In the genomic region with DNA sequence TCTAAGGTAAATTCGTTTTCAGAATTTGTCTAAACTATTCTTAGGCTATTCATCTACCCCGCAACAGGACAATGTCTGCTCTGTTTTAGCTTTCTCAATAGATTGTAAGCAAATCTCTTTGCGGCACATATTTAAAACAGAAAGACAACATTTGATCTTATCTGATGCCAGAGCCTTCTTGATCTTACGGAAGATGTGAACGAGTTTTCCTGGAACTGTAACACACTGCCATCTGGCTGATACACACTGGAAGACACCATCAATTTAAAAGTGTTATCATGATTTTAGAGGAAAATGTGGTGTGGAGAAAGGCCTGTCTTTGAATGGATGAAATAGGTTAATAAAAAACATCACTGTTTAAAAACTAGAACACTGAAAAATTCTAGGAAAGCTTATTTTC, we compare ENCODE assay signal across 16 cellular contexts. TPM values are rescaled to one million over a fixed set of nuclear protein-coding genes. Genes with fewer than 3 reads are reported as not detected.
DNase-seq lines count a peak whose midpoint lies in the region; ATAC-seq, FAIRE-seq and TF ChIP-seq lines count a peak whose summit lies in the region.
"Had no signal": no experiment of that assay in that cellular context is flagged by ENCODE, and none has a peak within 500 bp of the region (broad histone marks: within the 10 kb centered on the region; RNA-seq: fewer than 3 reads in every experiment).

No MANE protein-coding gene starts in this region.

- 90 to 100% methylated on average over 3 to 5 of the region's 5 CpGs for whole genome bisulfite sequencing in endodermal cell (ENCODE audit: insufficient coverage in 1 of 2, insufficient read length in 1 of 2), 2 experiments

- ATAC-seq in T-helper 17 cell (peak; percentile 76), GM21576 (IDR thresholded peaks at IDR 0.05; ENCODE audit: unreplicated experiment) (no peak)

- TF ChIP-seq CTCF in 22Rv1 (IDR thresholded peaks at IDR 0.05) (peak; percentile 35), endodermal cell (conservative IDR thresholded peaks at IDR 0.05) (peak; percentile 53), uterus (IDR thresholded peaks at IDR 0.05) (no peak)

- peak overlapping the region; percentile 86 for H3K4me3 Mint-ChIP-seq in T-helper 17 cell
- H3K4me3 Mint-ChIP-seq in endodermal cell: no peak overlapping the region

- H3K9ac ChIP-seq in endodermal cell (ENCODE audit: extremely low read depth, low read length, poor library complexity, severe bottlenecking): no peak overlapping the region

- peaks cover 5% of the 10 kb centered on the region for H3K36me3 Mint-ChIP-seq in T-helper 17 cell (ENCODE audit: low read depth)
- H3K36me3 Mint-ChIP-seq in endodermal cell (ENCODE audit: low read depth): peaks cover 28% of the 10 kb centered on the region

- peaks cover 20% of the 10 kb centered on the region for H3K4me1 Mint-ChIP-seq in T-helper 17 cell
- no peaks in the 10 kb centered on the region for H3K4me1 Mint-ChIP-seq in endodermal cell

- no peaks in the 10 kb centered on the region for H3K4me1 ChIP-seq in endodermal cell (ENCODE audit: control insufficient read depth, insufficient read depth, low read length)
- H3K4me1 ChIP-seq in uterus: no peaks in the 10 kb centered on the region
- H3K4me1 ChIP-seq: Caco-2, esophagus squamous epithelium, Peyer's patch had no signal

- H3K27me3 Mint-ChIP-seq in T-helper 17 cell (no peaks in the 10 kb centered on the region), endodermal cell (ENCODE audit: insufficient read depth) (no peaks in the 10 kb centered on the region)
- H3K27me3 Mint-ChIP-seq: stimulated activated naive CD8-positive, alpha-beta T cell treated with anti-CD3 and anti-CD28 coated beads, Interleukin-15, amount 100 ng/mL, for 72 hours had no signal

- H3K27ac ChIP-seq in 22Rv1 (no peak overlapping the region), endodermal cell (ENCODE audit: low read depth, low read length) (no peak overlapping the region), uterus (no peak overlapping the region)
- H3K27ac ChIP-seq: esophagus squamous epithelium, Peyer's patch had no signal

- H3K9me3 ChIP-seq in T-helper 17 cell (ENCODE audit: control insufficient read depth, low read length, poor library complexity, severe bottlenecking): no peaks in the 10 kb centered on the region
- no peaks in the 10 kb centered on the region for H3K9me3 ChIP-seq in endodermal cell (ENCODE audit: control insufficient read depth, low read length)
- H3K9me3 ChIP-seq in uterus: no peaks in the 10 kb centered on the region
- H3K9me3 ChIP-seq: Caco-2, esophagus squamous epithelium, Peyer's patch had no signal

- FAIRE-seq in GM12891 (lab: Jason Lieb, UNC): no peak
- FAIRE-seq: HTR-8/SVneo, kidney had no signal

- peak; percentile 34 for DNase-seq in COLO829 (ENCODE audit: low spot score)
- DNase-seq in T-helper 17 cell: no peak
- no peak for DNase-seq in endodermal cell
- DNase-seq in COLO668 (lab: John Stamatoyannopoulos, UW; ENCODE audit: unreplicated experiment): no peak
- no peak for DNase-seq in uterus
- no peak for DNase-seq in GM12891 (ENCODE audit: insufficient read length, low spot score)
- DNase-seq: aorta; Caco-2; esophagus squamous epithelium; kidney; NCI-H187; stimulated activated naive CD8-positive, alpha-beta T cell treated with anti-CD3 and anti-CD28 coated beads, Interleukin-15, amount 100 ng/mL, for 72 hours had no signal

- H3K4me3 ChIP-seq in endodermal cell (ENCODE audit: low read length) (no peak overlapping the region), uterus (no peak overlapping the region)
- H3K4me3 ChIP-seq: esophagus squamous epithelium, Peyer's patch had no signal

- H3K9me3 Mint-ChIP-seq in endodermal cell: no peaks in the 10 kb centered on the region
- H3K9me3 Mint-ChIP-seq: stimulated activated naive CD8-positive, alpha-beta T cell treated with anti-CD3 and anti-CD28 coated beads, Interleukin-15, amount 100 ng/mL, for 72 hours had no signal

- H3K27ac Mint-ChIP-seq in T-helper 17 cell (peak overlapping the region; percentile 98), endodermal cell (no peak overlapping the region)

- TF ChIP-seq POLR2A in uterus (IDR thresholded peaks at IDR 0.05) (no peak), GM12891 (IDR thresholded peaks at IDR 0.05; ENCODE audit: low read depth, low read length) (no peak)

- H3K27me3 ChIP-seq in endodermal cell (ENCODE audit: control insufficient read depth, insufficient read depth, low read length, poor library complexity, severe bottlenecking) (no peaks in the 10 kb centered on the region), uterus (no peaks in the 10 kb centered on the region)
- H3K27me3 ChIP-seq: esophagus squamous epithelium, Peyer's patch had no signal

- peaks cover 15% of the 10 kb centered on the region for H3K36me3 ChIP-seq in endodermal cell (ENCODE audit: control insufficient read depth, insufficient read depth, low read length)
- H3K36me3 ChIP-seq in uterus: no peaks in the 10 kb centered on the region

- intact Hi-C loops in uterus (cut with DNase I; ENCODE audit: low total_unique reads): no loop called here

TF ChIP-seq in GM12891, 5 proteins besides CTCF, POLR2A, EP300 and RAD21:
- TF ChIP-seq POU2F2 (IDR thresholded peaks at IDR 0.05; ENCODE audit: low read depth, low read length): no peak
- TF ChIP-seq POLR2AphosphoS5 (IDR thresholded peaks at IDR 0.05; ENCODE audit: low read depth, low read length): no peak
- no peak for TF ChIP-seq PAX5 (IDR thresholded peaks at IDR 0.05; ENCODE audit: insufficient read depth, low read length, severe bottlenecking)

RNA-seq across cellular contexts. Expression of a gene that starts 36.1 kb away (rescaled TPM):
- 10 to 100 TPM; 11.3 to 14.0 TPM for total RNA-seq in T-helper 17 cell
- 10 to 100 TPM; 33.9 to 37.4 TPM for total RNA-seq in endodermal cell
- 35.8 TPM for polyA plus RNA-seq in endodermal cell (2013, experiment 1 of 2)
- polyA plus RNA-seq in endodermal cell (2013, experiment 2 of 2): 35.8 TPM
- 10 to 100 TPM; 10.6 to 16.8 (median 14.6) TPM for total RNA-seq in uterus
- 64.0 TPM for polyA plus RNA-seq in GM12891 (2012; ENCODE audit: low read depth, missing spikeins)

Comparison
In these comparisons a context has a peak if more than half of its experiments do, and no peak if none do; other contexts are left out.
1. CTCF ChIP-seq: peak in 22Rv1 (single experiment) and endodermal cell (single experiment); none in uterus (0 of 4).